Comparison of ENCODE assay signal across 14 cellular contexts in genomic region chr19:43561144-43561970, GRCh38. TPM values are rescaled to one million over a fixed set of nuclear protein-coding genes. Genes with fewer than 3 reads are reported as not detected.
A peak's percentile ranks its signal among the peaks of the same experiment; 100 is the strongest.
DNase-seq lines count a peak whose midpoint lies in the region; ATAC-seq and TF ChIP-seq lines count a peak whose summit lies in the region.
"Had no signal": no experiment of that assay in that cellular context is flagged by ENCODE, and none has a peak within 500 bp of the region (broad histone marks: within the 10 kb centered on the region; RNA-seq: fewer than 3 reads in every experiment).

No MANE protein-coding gene starts in this region.

- H3K4me1 Mint-ChIP-seq in CD4-positive, alpha-beta T cell (ENCODE audit: low read depth): peaks cover 57% of the 10 kb centered on the region
- peaks cover 21 to 35% (median 31%) of the 10 kb centered on the region in 3 donors for H3K4me1 Mint-ChIP-seq in IgD-negative memory B cell
- peaks cover 47% of the 10 kb centered on the region for H3K4me1 Mint-ChIP-seq in central memory CD8-positive, alpha-beta T cell
- H3K4me1 Mint-ChIP-seq: mesothelial cell of epicardium had no signal

- no peak for DNase-seq in CD4-positive, alpha-beta T cell
- DNase-seq in central memory CD8-positive, alpha-beta T cell (ENCODE audit: low spot score in 2 of 2): no peak
- DNase-seq in dedifferentiated amniotic fluid mesenchymal stem cell (ENCODE audit: extremely low spot score) (no peak), HAP-1 (ENCODE audit: low spot score in 2 of 2) (no peak)
- no peak for DNase-seq in stimulated activated naive CD4-positive, alpha-beta T cell (lab: John Stamatoyannopoulos, UW)
- DNase-seq: NCI-H2029 treated with DMSO at 0.1 percent for 48 hours; retina; stimulated activated CD4-positive, alpha-beta T cell treated with anti-CD3 and anti-CD28 coated beads, Interleukin-4, amount 100 ng/mL, for 24 hours; stimulated activated naive CD4-positive, alpha-beta T cell treated with Interleukin-2 at 50 U/mL for 16 hours had no signal

- H3K4me3 ChIP-seq in neutrophil (ENCODE audit: low read depth in 1 of 2, low read length in 1 of 2) (no peak overlapping the region), HAP-1 (no peak overlapping the region)
- H3K4me3 ChIP-seq: MG63 had no signal

- H3K27ac ChIP-seq in CD4-positive, alpha-beta T cell (ENCODE audit: low read depth, low read length): peak overlapping the region; percentile 82
- peak overlapping the region; percentile 94 for H3K27ac ChIP-seq in neutrophil

- peaks cover 45% of the 10 kb centered on the region for H3K36me3 Mint-ChIP-seq in CD4-positive, alpha-beta T cell (ENCODE audit: low read depth)
- H3K36me3 Mint-ChIP-seq in IgD-negative memory B cell: peaks cover 13% of the 10 kb centered on the region
- H3K36me3 Mint-ChIP-seq in central memory CD8-positive, alpha-beta T cell (ENCODE audit: insufficient read depth): peaks cover 22% of the 10 kb centered on the region

- no peaks in the 10 kb centered on the region for H3K9me3 Mint-ChIP-seq in CD4-positive, alpha-beta T cell
- H3K9me3 Mint-ChIP-seq in IgD-negative memory B cell: peaks cover 0 to 1% (median 0%) of the 10 kb centered on the region in 3 donors
- H3K9me3 Mint-ChIP-seq in central memory CD8-positive, alpha-beta T cell: no peaks in the 10 kb centered on the region
- H3K9me3 Mint-ChIP-seq: mesothelial cell of epicardium had no signal

- no peaks in the 10 kb centered on the region for H3K9me3 ChIP-seq in CD4-positive, alpha-beta T cell (ENCODE audit: control insufficient read depth, low read length)
- H3K9me3 ChIP-seq in neutrophil (no peaks in the 10 kb centered on the region), HAP-1 (no peaks in the 10 kb centered on the region)
- H3K9me3 ChIP-seq: MG63 had no signal

- peak overlapping the region; percentile 96 for H3K27ac Mint-ChIP-seq in CD4-positive, alpha-beta T cell
- peak overlapping the region; percentile 81 to 97 (median 91) for H3K27ac Mint-ChIP-seq in IgD-negative memory B cell
- H3K27ac Mint-ChIP-seq in central memory CD8-positive, alpha-beta T cell (ENCODE audit: low read depth): peak overlapping the region; percentile 92
- H3K27ac Mint-ChIP-seq: mesothelial cell of epicardium had no signal

- H3K4me1 ChIP-seq in neutrophil (ENCODE audit: control insufficient read depth in 1 of 2, insufficient read depth in 1 of 2, low read depth in 1 of 2, low read length in 1 of 2) (peaks cover 20 to 27% of the 10 kb centered on the region in 2 experiments), HAP-1 (no peaks in the 10 kb centered on the region)

- in situ Hi-C loops in HAP-1 (cut with MboI; ENCODE audit: low sequenced_read_pairs): no loop called here

- H3K27me3 ChIP-seq in CD4-positive, alpha-beta T cell (ENCODE audit: control insufficient read depth, insufficient read depth, low read length): no peaks in the 10 kb centered on the region
- H3K27me3 ChIP-seq in neutrophil (no peaks in the 10 kb centered on the region), HAP-1 (ENCODE audit: low read depth) (no peaks in the 10 kb centered on the region)
- H3K27me3 ChIP-seq: MG63 had no signal

- CTCF ChIA-PET in CD4-positive, alpha-beta T cell (lab: Charles Lee): interaction anchor here (1.1 to 6.0 kb wide), 2 partner anchors 18 to 34 kb away, joined by 3 to 31 read pairs; partner anchors contain the start of genes IRGQ and ZNF576

- POLR2A ChIA-PET in CD4-positive, alpha-beta T cell (lab: Charles Lee): interaction anchor here (1.8 to 6.4 kb wide), 3 partner anchors 27 to 79 kb away, joined by 4 to 40 read pairs (median 17); partner anchors contain the start of genes CADM4, IRGQ, ZNF575 and ZNF576

- peak overlapping the region; percentile 85 for H3K4me3 Mint-ChIP-seq in CD4-positive, alpha-beta T cell
- peak overlapping the region in 2 of 4 donors; percentile 11 to 67 for H3K4me3 Mint-ChIP-seq in IgD-negative memory B cell
- peak overlapping the region; percentile 16 for H3K4me3 Mint-ChIP-seq in central memory CD8-positive, alpha-beta T cell
- H3K4me3 Mint-ChIP-seq: mesothelial cell of epicardium had no signal

- H3K27me3 Mint-ChIP-seq in CD4-positive, alpha-beta T cell: no peaks in the 10 kb centered on the region
- H3K27me3 Mint-ChIP-seq in IgD-negative memory B cell: peaks cover 2% of the 10 kb centered on the region
- H3K27me3 Mint-ChIP-seq in central memory CD8-positive, alpha-beta T cell: no peaks in the 10 kb centered on the region

- no peak for TF ChIP-seq CTCF in CD4-positive, alpha-beta T cell (IDR thresholded peaks at IDR 0.05)
- no peak for TF ChIP-seq CTCF in neutrophil (IDR thresholded peaks at IDR 0.05)

- H3K36me3 ChIP-seq in neutrophil (peaks cover 22% of the 10 kb centered on the region), HAP-1 (replicated peaks) (no peaks in the 10 kb centered on the region; the same call in 1 of the 2 replicates)

- intact Hi-C loops in CD4-positive, alpha-beta T cell (cut with DNase I, micrococcal nuclease): loop anchor here in 1 of 2 experiments (5.0 kb wide), 1 partner anchor 34 kb away; the partner anchor contains the start of gene ETHE1

- ATAC-seq in CD4-positive, alpha-beta T cell (ENCODE audit: poor library complexity): no peak
- ATAC-seq in central memory CD8-positive, alpha-beta T cell (replicated peaks; ENCODE audit: extremely low read depth, poor library complexity, severe bottlenecking): no peak
- ATAC-seq: Right ventricle myocardium inferior had no signal

RNA-seq across cellular contexts. Expression of gene XRCC1, which starts 14.0 kb away (rescaled TPM):
- total RNA-seq in CD4-positive, alpha-beta T cell: 10 to 100 TPM; 25.1 to 26.2 TPM
- 23.6 TPM for polyA plus RNA-seq in IgD-negative memory B cell

RNA-seq across cellular contexts. Expression of gene PINLYP, which starts 14.2 kb away (rescaled TPM):
- not detected for total RNA-seq in CD4-positive, alpha-beta T cell
- not detected for polyA plus RNA-seq in IgD-negative memory B cell

RNA-seq across cellular contexts. Expression of gene ZNF575, which starts 28.4 kb away (rescaled TPM):
- 1 to 10 TPM; 2.6 to 2.7 TPM for total RNA-seq in CD4-positive, alpha-beta T cell
- 2.9 TPM for polyA plus RNA-seq in IgD-negative memory B cell

RNA-seq across cellular contexts. Expression of gene ETHE1, which starts 34.4 kb away (rescaled TPM):
- 10 to 100 TPM; 20.2 to 21.7 TPM for total RNA-seq in CD4-positive, alpha-beta T cell
- 25.2 TPM for polyA plus RNA-seq in IgD-negative memory B cell

RNA-seq across cellular contexts. Expression of gene IRGQ, which starts 34.6 kb away (rescaled TPM):
- total RNA-seq in CD4-positive, alpha-beta T cell: 10 to 100 TPM; 28.9 to 29.8 TPM
- 1.0 TPM for polyA plus RNA-seq in IgD-negative memory B cell
